ENCODE assay signal across 8 cellular contexts in the genomic region with DNA sequence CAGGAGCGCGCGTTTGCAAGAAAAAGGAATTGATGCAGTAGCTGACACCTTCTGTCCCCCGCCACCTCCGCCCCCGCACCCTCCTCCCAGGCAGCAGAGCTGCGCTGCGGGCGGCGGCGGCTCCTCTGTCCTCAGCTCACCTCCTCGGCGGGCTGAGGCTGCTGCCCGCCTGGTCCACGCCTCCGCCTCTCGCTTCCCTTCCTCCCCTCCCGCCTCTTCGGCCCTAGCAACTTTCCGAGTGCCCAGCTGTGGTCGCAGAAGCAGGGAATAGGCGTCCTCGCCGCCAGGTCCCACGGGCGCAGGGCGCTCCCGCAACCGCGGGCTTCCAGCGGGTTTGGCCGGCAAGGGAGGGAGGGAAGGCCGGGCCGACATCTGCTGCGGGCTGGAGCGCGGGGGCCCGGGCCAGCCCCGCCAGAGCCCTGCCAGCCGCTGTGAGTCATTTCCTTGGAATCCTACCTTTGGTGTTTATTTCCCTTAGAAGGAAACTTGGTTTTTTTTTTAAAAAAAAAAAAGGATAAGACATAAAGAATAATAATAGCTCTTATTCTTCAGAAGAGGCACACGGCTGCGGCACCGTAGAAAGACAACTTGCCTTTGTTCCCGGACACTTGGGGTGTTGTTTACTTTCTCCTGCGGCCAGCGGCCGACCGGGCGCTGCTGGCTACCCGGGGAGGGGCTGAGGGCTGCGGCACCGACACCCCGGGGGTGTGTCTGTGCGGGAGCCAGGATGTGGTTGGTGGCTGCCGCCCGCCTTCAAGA. TPM values are rescaled to one million over a fixed set of nuclear protein-coding genes. Genes with fewer than 3 reads are reported as not detected.
DNase-seq lines count a peak whose midpoint lies in the region; ATAC-seq lines count a peak whose summit lies in the region.

No MANE protein-coding gene starts in this region.

- peak; percentile 36 for ATAC-seq in activated naive CD8-positive, alpha-beta T cell treated with anti-CD3 and anti-CD28 coated beads, Interleukin-2, amount 10 ng/mL, durations not matched to agents 7 days and 5 days (ENCODE audit: low read depth)
- peak; percentile 42 for ATAC-seq in Right ventricle myocardium superior (ENCODE audit: poor library complexity)
- ATAC-seq in GM19351 (IDR thresholded peaks at IDR 0.05; ENCODE audit: unreplicated experiment), result no peak

- H3K9me3 Mint-ChIP-seq in activated naive CD8-positive, alpha-beta T cell treated with anti-CD3 and anti-CD28 coated beads, Interleukin-2, amount 10 ng/mL, durations not matched to agents 7 days and 5 days, result no peaks in the 10 kb centered on the region

- H3K36me3 Mint-ChIP-seq in activated naive CD8-positive, alpha-beta T cell treated with anti-CD3 and anti-CD28 coated beads, Interleukin-2, amount 10 ng/mL, durations not matched to agents 7 days and 5 days, result no peaks in the 10 kb centered on the region

- intact Hi-C loops in Right ventricle myocardium superior (cut with DNase I), result no loop called here

- POLR2A ChIA-PET in activated naive CD8-positive, alpha-beta T cell treated with anti-CD3 and anti-CD28 coated beads, Interleukin-2, amount 10 ng/mL, durations not matched to agents 7 days and 5 days (lab: Charles Lee), result no interaction called here

- H3K4me1 Mint-ChIP-seq in activated naive CD8-positive, alpha-beta T cell treated with anti-CD3 and anti-CD28 coated beads, Interleukin-2, amount 10 ng/mL, durations not matched to agents 7 days and 5 days, result no peaks in the 10 kb centered on the region

- H3K27me3 Mint-ChIP-seq in activated naive CD8-positive, alpha-beta T cell treated with anti-CD3 and anti-CD28 coated beads, Interleukin-2, amount 10 ng/mL, durations not matched to agents 7 days and 5 days, result peaks cover 67% of the 10 kb centered on the region

- H3K27ac Mint-ChIP-seq in activated naive CD8-positive, alpha-beta T cell treated with anti-CD3 and anti-CD28 coated beads, Interleukin-2, amount 10 ng/mL, durations not matched to agents 7 days and 5 days, result no peak overlapping the region

- H3K4me3 Mint-ChIP-seq in activated naive CD8-positive, alpha-beta T cell treated with anti-CD3 and anti-CD28 coated beads, Interleukin-2, amount 10 ng/mL, durations not matched to agents 7 days and 5 days, result no peak overlapping the region

- DNase-seq in DMS53 treated with DMSO at 0.1 percent for 48 hours (lab: John Stamatoyannopoulos, UW; ENCODE audit: unreplicated experiment), result peak; percentile 84
- DNase-seq in NCI-H1417 treated with DMSO at 0.1 percent for 48 hours (lab: John Stamatoyannopoulos, UW), result peak; percentile 51
- peak; percentile 39 for DNase-seq in activated naive CD8-positive, alpha-beta T cell treated with anti-CD3 and anti-CD28 coated beads, Interleukin-2, amount 10 ng/mL, durations not matched to agents 7 days and 5 days
- peak; percentile 66 for DNase-seq in Right ventricle myocardium superior
- peak; percentile 46 for DNase-seq in occipital lobe (lab: John Stamatoyannopoulos, UW)
- DNase-seq in cortex of kidney (lab: John Stamatoyannopoulos, UW), result no peak
- no peak for DNase-seq in NCI-H187 treated with DMSO at 0.1 percent for 48 hours (lab: John Stamatoyannopoulos, UW)

RNA-seq across cellular contexts. Expression of gene SERTAD4, which starts 1.1 kb away (rescaled TPM):
- total RNA-seq in activated naive CD8-positive, alpha-beta T cell treated with anti-CD3 and anti-CD28 coated beads, Interleukin-2, amount 10 ng/mL, durations not matched to agents 7 days and 5 days, result not detected
- total RNA-seq in Right ventricle myocardium superior, result 4.7 TPM
- total RNA-seq in occipital lobe, result 3.6 TPM

Comparison
In these comparisons a context has a peak if more than half of its experiments do, and no peak if none do; other contexts are left out.
1. DNase-seq: peak in DMS53 treated with DMSO at 0.1 percent for 48 hours (single experiment), NCI-H1417 treated with DMSO at 0.1 percent for 48 hours (single experiment), activated naive CD8-positive, alpha-beta T cell treated with anti-CD3 and anti-CD28 coated beads, Interleukin-2, amount 10 ng/mL, durations not matched to agents 7 days and 5 days (single experiment), Right ventricle myocardium superior (single experiment) and occipital lobe (single experiment); none in cortex of kidney (single experiment) and NCI-H187 treated with DMSO at 0.1 percent for 48 hours (single experiment).